Comparison of ENCODE assay signal across 1 cellular context in genomic region chr10:61987537-61987936, GRCh38.
TF ChIP-seq lines count a peak whose summit lies in the region.

No MANE protein-coding gene starts in this region.

TF ChIP-seq in liver, 16 proteins besides CTCF, POLR2A, EP300 and RAD21 (continued from another document):
- TF ChIP-seq NR2F2 (IDR thresholded peaks at IDR 0.05) (no peak), HNF4G (IDR thresholded peaks at IDR 0.05) (no peak), GABPA (IDR thresholded peaks at IDR 0.05 in 1 of 2, conservative IDR thresholded peaks at IDR 0.05 in 1 of 2) (no peak), JUND (IDR thresholded peaks at IDR 0.05) (no peak), YY1 (IDR thresholded peaks at IDR 0.05) (no peak), MAX (IDR thresholded peaks at IDR 0.05) (no peak), HNF4A (conservative IDR thresholded peaks at IDR 0.05) (no peak), ZBTB33 (IDR thresholded peaks at IDR 0.05) (no peak), EGR1 (IDR thresholded peaks at IDR 0.05; ENCODE audit: low read depth in 2 of 2) (no peak), SP1 (IDR thresholded peaks at IDR 0.05) (no peak)
